ENCODE assay signal across 8 cellular contexts in genomic region chr10:91796332-91797076, GRCh38. TPM values are rescaled to one million over a fixed set of nuclear protein-coding genes. Genes with fewer than 3 reads are reported as not detected.
DNase-seq lines count a peak whose midpoint lies in the region; ATAC-seq and TF ChIP-seq lines count a peak whose summit lies in the region.

No MANE protein-coding gene starts in this region.

- CTCF ChIA-PET in A673 (lab: Charles Lee) = no interaction called here
- CTCF ChIA-PET in activated CD4-positive, alpha-beta T cell treated with anti-CD3 and anti-CD28 coated beads for 36 hours (lab: Charles Lee) = interaction anchor here (0.7 to 2.4 kb wide), 7 partner anchors 9 to 167 kb away, joined by 3 to 10 read pairs (median 3); partner anchors contain the start of gene BTAF1

- H3K9me3 Mint-ChIP-seq in activated CD4-positive, alpha-beta T cell treated with anti-CD3 and anti-CD28 coated beads for 36 hours (ENCODE audit: low read depth) = no peaks in the 10 kb centered on the region

- intact Hi-C loops in A673 (cut with micrococcal nuclease; ENCODE audit: unreplicated experiment) = loop anchor here (5.0 kb wide), 1 partner anchor 384 kb away; the partner anchor contains the start of gene HECTD2
- intact Hi-C loops in activated CD4-positive, alpha-beta T cell treated with anti-CD3 and anti-CD28 coated beads for 36 hours (cut with DNase I, micrococcal nuclease) = loop anchor here (1.0 to 10.0 kb wide), 14 partner anchors 38 to 1906 kb away; partner anchors contain the start of genes BTAF1 (in 1 of the 2), EXOC6 (in 1 of the 2), FGFBP3 (in 1 of the 2) and FRA10AC1 (in 1 of the 2)

- H3K27ac Mint-ChIP-seq in activated CD4-positive, alpha-beta T cell treated with anti-CD3 and anti-CD28 coated beads for 36 hours = peak overlapping the region; percentile 94

- no peaks in the 10 kb centered on the region for H3K9me3 ChIP-seq in A673 (ENCODE audit: low read depth, low read length, poor library complexity, severe bottlenecking)
- no peaks in the 10 kb centered on the region for H3K9me3 ChIP-seq in HUES64 (ENCODE audit: insufficient read depth, low read depth, low read length)
- H3K9me3 ChIP-seq in ectodermal cell (ENCODE audit: control insufficient read depth, low read length) = no peaks in the 10 kb centered on the region
- no peaks in the 10 kb centered on the region for H3K9me3 ChIP-seq in mononuclear cell (ENCODE audit: low read depth, low read length)

- ATAC-seq in GM19351 (IDR thresholded peaks at IDR 0.05; ENCODE audit: unreplicated experiment) = peak; percentile 49
- ATAC-seq in activated CD4-positive, alpha-beta T cell treated with anti-CD3 and anti-CD28 coated beads for 36 hours = peak; percentile 66

- no peaks in the 10 kb centered on the region for H3K27me3 ChIP-seq in A673 (replicated peaks; ENCODE audit: insufficient read depth, low read depth, low read length, poor library complexity)
- H3K27me3 ChIP-seq in HUES64 (ENCODE audit: insufficient read depth, low read length) = no peaks in the 10 kb centered on the region
- H3K27me3 ChIP-seq in ectodermal cell (ENCODE audit: control insufficient read depth, insufficient read depth, low read length, poor library complexity, severe bottlenecking) = no peaks in the 10 kb centered on the region
- H3K27me3 ChIP-seq in mononuclear cell (ENCODE audit: insufficient read depth, low read length) = no peaks in the 10 kb centered on the region

- H3K27me3 Mint-ChIP-seq in activated CD4-positive, alpha-beta T cell treated with anti-CD3 and anti-CD28 coated beads for 36 hours = no peaks in the 10 kb centered on the region

- BruUV-seq in A673 (replicated peaks; lab: Mats Ljungman, UMichigan) = no TSS peak

- POLR2A ChIA-PET in A673 (lab: Charles Lee; ENCODE audit: low non-redundant PET) = interaction anchor here (0.6 kb wide), 1 partner anchor 471 kb away, joined by 3 read pairs; no protein-coding TSS in a partner anchor
- POLR2A ChIA-PET in activated CD4-positive, alpha-beta T cell treated with anti-CD3 and anti-CD28 coated beads for 36 hours (lab: Charles Lee) = interaction anchor here (0.5 to 1.1 kb wide), 3 partner anchors 15 to 127 kb away, joined by 3 to 5 read pairs (median 4); partner anchors contain the start of gene BTAF1

- peak overlapping the region; percentile 94 for H3K4me3 Mint-ChIP-seq in activated CD4-positive, alpha-beta T cell treated with anti-CD3 and anti-CD28 coated beads for 36 hours

- H3K36me3 ChIP-seq in A673 (ENCODE audit: insufficient read depth, low read length, poor library complexity, severe bottlenecking) = no peaks in the 10 kb centered on the region
- no peaks in the 10 kb centered on the region for H3K36me3 ChIP-seq in HUES64 (ENCODE audit: insufficient read depth, low read length)
- no peaks in the 10 kb centered on the region for H3K36me3 ChIP-seq in ectodermal cell (ENCODE audit: control insufficient read depth, insufficient read depth, low read length)

- no peak overlapping the region for H3K9ac ChIP-seq in HUES64 (ENCODE audit: low read depth, low read length)

- H3K4me3 ChIP-seq in A673 (ENCODE audit: low read depth, low read length, poor library complexity, severe bottlenecking) = peak overlapping the region; percentile 68
- H3K4me3 ChIP-seq in HUES64 (ENCODE audit: low read length) = peak overlapping the region; percentile 92
- H3K4me3 ChIP-seq in ectodermal cell (ENCODE audit: insufficient read depth, low read depth, low read length) = peak overlapping the region; percentile 92
- peak overlapping the region; percentile 42 for H3K4me3 ChIP-seq in mononuclear cell (ENCODE audit: low read length)

- peaks cover 35% of the 10 kb centered on the region for H3K4me1 Mint-ChIP-seq in activated CD4-positive, alpha-beta T cell treated with anti-CD3 and anti-CD28 coated beads for 36 hours

- peaks cover 11% of the 10 kb centered on the region for H3K4me1 ChIP-seq in A673 (ENCODE audit: insufficient read depth, low read length, poor library complexity, severe bottlenecking)
- peaks cover 33% of the 10 kb centered on the region for H3K4me1 ChIP-seq in HUES64 (ENCODE audit: insufficient read depth, low read length)
- H3K4me1 ChIP-seq in ectodermal cell (ENCODE audit: control insufficient read depth, insufficient read depth, low read length) = peaks cover 17% of the 10 kb centered on the region
- H3K4me1 ChIP-seq in mononuclear cell (ENCODE audit: insufficient read depth, low read length) = peaks cover 39% of the 10 kb centered on the region

- peaks cover 24% of the 10 kb centered on the region for H3K36me3 Mint-ChIP-seq in activated CD4-positive, alpha-beta T cell treated with anti-CD3 and anti-CD28 coated beads for 36 hours (ENCODE audit: low read depth)

- H3K27ac ChIP-seq in A673 (ENCODE audit: low read depth, low read length, poor library complexity, severe bottlenecking) (no peak overlapping the region), HUES64 (ENCODE audit: low read depth, low read length) (peak overlapping the region; percentile 19; the same call in 1 of the 2 replicates), ectodermal cell (ENCODE audit: insufficient read depth, low read depth, low read length, poor library complexity, severe bottlenecking) (no peak overlapping the region)

- no peak for TF ChIP-seq CTCF in A673 (conservative IDR thresholded peaks at IDR 0.05; ENCODE audit: low read depth, low read length)

- 32% methylated on average over 11 of the region's 11 CpGs for WGBS in HUES64
- WGBS in ectodermal cell, 2 experiments = 32% methylated on average over 11 of the region's 11 CpGs

- peak; percentile 10 for DNase-seq in A673 (ENCODE audit: low spot score)
- DNase-seq in activated CD4-positive, alpha-beta T cell treated with anti-CD3 and anti-CD28 coated beads for 36 hours = peak; percentile 80
- peak; percentile 68 for DNase-seq in stimulated activated CD8-positive, alpha-beta memory T cell treated with anti-CD3 and anti-CD28 coated beads, Interleukin-4, amount 100 ng/mL, for 48 hours
- DNase-seq in H4 (ENCODE audit: low spot score) = no peak

RNA-seq across cellular contexts. Expression of gene TNKS2, which starts 1.7 kb away (rescaled TPM):
- total RNA-seq in A673 (2021) (38.1 and 39.4 TPM in 2 replicates), mononuclear cell (71.5 TPM)
- 42.3 TPM for polyA plus RNA-seq in HUES64 (2013, experiment 1 of 2)
- 41.4 TPM for polyA plus RNA-seq in HUES64 (2013, experiment 2 of 2)
- total RNA-seq in activated CD4-positive, alpha-beta T cell treated with anti-CD3 and anti-CD28 coated beads for 36 hours = 10 to 100 TPM; 32.0 to 35.7 TPM
- polyA plus RNA-seq in ectodermal cell (2013, experiment 1 of 4) = 54.5 TPM
- polyA plus RNA-seq in ectodermal cell (2013, experiment 2 of 4) = 52.9 TPM
- 40.9 TPM for polyA plus RNA-seq in ectodermal cell (2013, experiment 3 of 4)
- polyA plus RNA-seq in ectodermal cell (2013, experiment 4 of 4) = 43.4 TPM
- 13.1 and 13.2 TPM in 2 replicates for total RNA-seq in H4 (2014; rRNA removed; shearing (Covaris generic))

Comparison
In these comparisons a context has a peak if more than half of its experiments do, and no peak if none do; other contexts are left out.
1. H3K4me3 ChIP-seq: peak in every context shown above with its lines; median percentile 92 in HUES64; 92 in ectodermal cell; 68 in A673; 42 in mononuclear cell.